In genomic region chrX:2464677-2465166, GRCh38 we compare ENCODE assay signal across 1 cellular context.
A peak's percentile ranks its signal among the peaks of the same experiment; 100 is the strongest.
TF ChIP-seq lines count a peak whose summit lies in the region.

No MANE protein-coding gene starts in this region.

TF ChIP-seq in WTC11, 78 proteins besides CTCF, POLR2A, EP300 and RAD21 (continued from another document):
- TF ChIP-seq AR (CRISPR knock-in tag; IDR thresholded peaks at IDR 0.05) (no peak), FOXK1 (CRISPR knock-in tag; IDR thresholded peaks at IDR 0.05) (0 out of 2 replicates have a peak, but pooled peaks have one; percentile 9), AFF4 (CRISPR knock-in tag; IDR thresholded peaks at IDR 0.05; ENCODE audit: borderline replicate concordance) (no peak)
